Comparison of ENCODE assay signal across 21 cellular contexts in genomic region chr12:127373572-127373971, GRCh38.
"Had no signal": no experiment of that assay in that cellular context is flagged by ENCODE, and none has a peak within 500 bp of the region (broad histone marks: within the 10 kb centered on the region; RNA-seq: fewer than 3 reads in every experiment).

No MANE protein-coding gene starts in this region.

- H3K4me3 ChIP-seq: colonic mucosa, coronary artery, dorsolateral prefrontal cortex, esophagus squamous epithelium, gastrocnemius medialis, gastroesophageal sphincter, heart left ventricle, heart right ventricle had no signal

- H3K4me3 Mint-ChIP-seq: dendritic cell treated with granulocyte-macrophage colony-stimulating factor and Interleukin-4, amounts not matched to agents 40 ng/mL and 50 ng/mL, for 4 days; effector memory CD8-positive, alpha-beta T cell had no signal

- H3K9me3 ChIP-seq: colonic mucosa, gastrocnemius medialis had no signal

- H3K9me3 Mint-ChIP-seq: dendritic cell treated with granulocyte-macrophage colony-stimulating factor and Interleukin-4, amounts not matched to agents 40 ng/mL and 50 ng/mL, for 4 days had no signal

- H3K4me1 ChIP-seq: colonic mucosa, esophagus squamous epithelium, foreskin keratinocyte, gastrocnemius medialis, gastroesophageal sphincter, heart left ventricle, heart right ventricle had no signal

- H3K36me3 ChIP-seq: colonic mucosa, esophagus squamous epithelium, gastrocnemius medialis, gastroesophageal sphincter, heart left ventricle, heart right ventricle had no signal

- H3K27me3 ChIP-seq: colonic mucosa, esophagus squamous epithelium, foreskin keratinocyte, gastrocnemius medialis had no signal

- DNase-seq: colonic mucosa; cortex of kidney; dermis blood vessel endothelial cell; dorsolateral prefrontal cortex; effector CD4-positive, alpha-beta T cell; effector CD8-positive, alpha-beta T cell; effector memory CD4-positive, alpha-beta T cell; effector memory CD8-positive, alpha-beta T cell; erythroblast; esophagus squamous epithelium; foreskin fibroblast; foreskin keratinocyte; foreskin melanocyte; gastrocnemius medialis; glutamatergic neuron; heart left ventricle; heart right ventricle had no signal

- H3K27ac Mint-ChIP-seq: dendritic cell treated with granulocyte-macrophage colony-stimulating factor and Interleukin-4, amounts not matched to agents 40 ng/mL and 50 ng/mL, for 4 days had no signal

- H3K27me3 Mint-ChIP-seq: dendritic cell treated with granulocyte-macrophage colony-stimulating factor and Interleukin-4, amounts not matched to agents 40 ng/mL and 50 ng/mL, for 4 days had no signal

- H3K27ac ChIP-seq: colonic mucosa, coronary artery, dorsolateral prefrontal cortex, epithelial cell of prostate, esophagus squamous epithelium, foreskin keratinocyte, gastrocnemius medialis, gastroesophageal sphincter, heart left ventricle, heart right ventricle had no signal
